Comparison of ENCODE assay signal across 2 cellular contexts in the genomic region with DNA sequence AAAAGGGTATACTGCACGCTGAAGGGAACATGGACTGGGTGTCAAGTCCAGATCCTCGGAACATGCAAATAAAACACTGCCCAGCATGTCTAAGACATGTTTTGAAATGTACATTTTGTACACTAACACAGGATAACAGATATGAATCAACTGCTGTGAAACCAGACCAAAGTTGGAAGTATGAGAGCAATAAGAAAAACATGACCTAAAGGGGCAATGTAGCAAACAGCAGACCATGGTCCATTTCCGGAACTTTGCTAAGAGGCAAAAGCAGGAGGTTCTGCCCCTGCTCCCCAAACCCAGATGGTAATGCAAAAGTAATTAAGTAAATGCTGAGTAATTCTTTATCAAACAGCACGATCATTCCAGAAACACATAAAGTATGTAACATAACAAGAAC.
TF ChIP-seq lines count a peak whose summit lies in the region.

No MANE protein-coding gene starts in this region.

TF ChIP-seq in IMR-90, 13 proteins besides CTCF, POLR2A, EP300 and RAD21:
- TF ChIP-seq SMC3 (IDR thresholded peaks at IDR 0.05; ENCODE audit: low read depth, low read length) (no peak), BHLHE40 (IDR thresholded peaks at IDR 0.05; ENCODE audit: low read depth, low read length) (no peak), CHD1 (IDR thresholded peaks at IDR 0.05; ENCODE audit: low read depth, low read length) (no peak), MAZ (IDR thresholded peaks at IDR 0.05; ENCODE audit: borderline replicate concordance, low read depth, low read length) (no peak)
- TF ChIP-seq, protein P1, sequence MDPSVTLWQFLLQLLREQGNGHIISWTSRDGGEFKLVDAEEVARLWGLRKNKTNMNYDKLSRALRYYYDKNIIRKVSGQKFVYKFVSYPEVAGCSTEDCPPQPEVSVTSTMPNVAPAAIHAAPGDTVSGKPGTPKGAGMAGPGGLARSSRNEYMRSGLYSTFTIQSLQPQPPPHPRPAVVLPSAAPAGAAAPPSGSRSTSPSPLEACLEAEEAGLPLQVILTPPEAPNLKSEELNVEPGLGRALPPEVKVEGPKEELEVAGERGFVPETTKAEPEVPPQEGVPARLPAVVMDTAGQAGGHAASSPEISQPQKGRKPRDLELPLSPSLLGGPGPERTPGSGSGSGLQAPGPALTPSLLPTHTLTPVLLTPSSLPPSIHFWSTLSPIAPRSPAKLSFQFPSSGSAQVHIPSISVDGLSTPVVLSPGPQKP (IDR thresholded peaks at IDR 0.05; ENCODE audit: borderline replicate concordance, low read depth, low read length), result no peak

TF ChIP-seq in K562, 482 proteins besides CTCF, POLR2A, EP300 and RAD21:
- TF ChIP-seq ZNF316 (IDR thresholded peaks at IDR 0.05), result 0 out of 2 replicates have a peak, but pooled peaks have one; percentile 27
- no peak for TF ChIP-seq ZNF696 (CRISPR knock-in tag; conservative IDR thresholded peaks at IDR 0.05)
TF ChIP-seq in K562: peak in this region for 1.
